In genomic region chr14:96725232-96725631, GRCh38 we compare ENCODE assay signal across 24 cellular contexts.
"Had no signal": no experiment of that assay in that cellular context is flagged by ENCODE, and none has a peak within 500 bp of the region (broad histone marks: within the 10 kb centered on the region; RNA-seq: fewer than 3 reads in every experiment).

No MANE protein-coding gene starts in this region.

- ATAC-seq: effector memory CD8-positive, alpha-beta T cell; esophagus mucosa; foreskin keratinocyte; gastrocnemius medialis; gastroesophageal sphincter; heart left ventricle; heart right ventricle had no signal

- H3K36me3 ChIP-seq: colonic mucosa, esophagus muscularis mucosa, esophagus squamous epithelium, gastrocnemius medialis, gastroesophageal sphincter, heart left ventricle, heart right ventricle had no signal

- H3K27me3 ChIP-seq: colonic mucosa had no signal

- H3K4me3 ChIP-seq: colonic mucosa, coronary artery, dorsolateral prefrontal cortex, esophagus muscularis mucosa, esophagus squamous epithelium, gastrocnemius medialis, gastroesophageal sphincter, heart left ventricle, heart right ventricle had no signal

- H3K4me1 ChIP-seq: colonic mucosa, esophagus muscularis mucosa, esophagus squamous epithelium, foreskin keratinocyte, gastrocnemius medialis, gastroesophageal sphincter, heart left ventricle, heart right ventricle had no signal

- DNase-seq: colonic mucosa; cortex of kidney; dermis blood vessel endothelial cell; dorsolateral prefrontal cortex; effector CD4-positive, alpha-beta T cell; effector CD8-positive, alpha-beta T cell; effector memory CD4-positive, alpha-beta T cell; effector memory CD8-positive, alpha-beta T cell; endodermal cell; erythroblast; esophagus squamous epithelium; foreskin fibroblast; foreskin keratinocyte; foreskin melanocyte; gastrocnemius medialis; glutamatergic neuron; head of caudate nucleus; heart left ventricle; heart right ventricle had no signal

- H3K9me3 ChIP-seq: colonic mucosa, esophagus squamous epithelium, gastrocnemius medialis had no signal

- H3K27ac ChIP-seq: colonic mucosa, coronary artery, dorsolateral prefrontal cortex, epithelial cell of prostate, esophagus muscularis mucosa, esophagus squamous epithelium, foreskin keratinocyte, gastrocnemius medialis, gastroesophageal sphincter, heart left ventricle, heart right ventricle had no signal
